1 cellular context compared by ENCODE assay signal in the genomic region with DNA sequence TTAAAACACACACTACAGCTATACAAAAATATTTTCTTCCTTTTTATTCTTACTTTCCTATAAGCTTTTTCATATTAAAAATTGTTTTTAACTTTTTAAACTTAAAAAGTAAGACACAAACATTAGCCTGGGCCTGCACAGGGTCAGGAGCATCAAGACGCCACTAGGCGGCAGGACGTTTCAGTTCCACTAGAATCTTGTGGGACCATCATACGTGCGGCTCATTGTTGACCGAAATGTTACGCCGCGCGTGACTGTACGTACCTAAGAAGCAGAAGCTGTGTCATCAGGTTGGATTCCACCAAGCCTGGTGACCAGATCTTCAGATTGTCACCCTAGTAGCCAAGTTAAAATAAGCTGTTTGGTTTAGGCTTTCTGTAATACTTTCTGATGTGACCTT.
TF ChIP-seq lines count a peak whose summit lies in the region.

No MANE protein-coding gene starts in this region.

TF ChIP-seq in GM12878, 131 proteins besides CTCF, POLR2A, EP300 and RAD21 (continued from another document):
- TF ChIP-seq SUZ12 (IDR thresholded peaks at IDR 0.05; ENCODE audit: unreplicated experiment) (no peak), PAX8 (IDR thresholded peaks at IDR 0.05) (no peak), EZH2 (IDR thresholded peaks at IDR 0.05; ENCODE audit: borderline replicate concordance, control insufficient read depth, low read depth, low read length) (no peak), ZNF274 (IDR thresholded peaks at IDR 0.05; ENCODE audit: insufficient read depth, insufficient read length) (no peak), NFIC (IDR thresholded peaks at IDR 0.05; ENCODE audit: low read depth, low read length) (no peak), TCF7 (IDR thresholded peaks at IDR 0.05; ENCODE audit: borderline replicate concordance) (no peak), TAF1 (IDR thresholded peaks at IDR 0.05; ENCODE audit: borderline replicate concordance, low read depth, low read length) (no peak), WRNIP1 (IDR thresholded peaks at IDR 0.05; ENCODE audit: borderline replicate concordance, low read depth, low read length) (no peak), GATAD2B (conservative IDR thresholded peaks at IDR 0.05; ENCODE audit: low read depth) (no peak), CHD1 (IDR thresholded peaks at IDR 0.05; ENCODE audit: low read depth, low read length) (no peak), STAT1 (conservative IDR thresholded peaks at IDR 0.05) (no peak), LARP7 (IDR thresholded peaks at IDR 0.05) (no peak)
- TF ChIP-seq, protein P1, sequence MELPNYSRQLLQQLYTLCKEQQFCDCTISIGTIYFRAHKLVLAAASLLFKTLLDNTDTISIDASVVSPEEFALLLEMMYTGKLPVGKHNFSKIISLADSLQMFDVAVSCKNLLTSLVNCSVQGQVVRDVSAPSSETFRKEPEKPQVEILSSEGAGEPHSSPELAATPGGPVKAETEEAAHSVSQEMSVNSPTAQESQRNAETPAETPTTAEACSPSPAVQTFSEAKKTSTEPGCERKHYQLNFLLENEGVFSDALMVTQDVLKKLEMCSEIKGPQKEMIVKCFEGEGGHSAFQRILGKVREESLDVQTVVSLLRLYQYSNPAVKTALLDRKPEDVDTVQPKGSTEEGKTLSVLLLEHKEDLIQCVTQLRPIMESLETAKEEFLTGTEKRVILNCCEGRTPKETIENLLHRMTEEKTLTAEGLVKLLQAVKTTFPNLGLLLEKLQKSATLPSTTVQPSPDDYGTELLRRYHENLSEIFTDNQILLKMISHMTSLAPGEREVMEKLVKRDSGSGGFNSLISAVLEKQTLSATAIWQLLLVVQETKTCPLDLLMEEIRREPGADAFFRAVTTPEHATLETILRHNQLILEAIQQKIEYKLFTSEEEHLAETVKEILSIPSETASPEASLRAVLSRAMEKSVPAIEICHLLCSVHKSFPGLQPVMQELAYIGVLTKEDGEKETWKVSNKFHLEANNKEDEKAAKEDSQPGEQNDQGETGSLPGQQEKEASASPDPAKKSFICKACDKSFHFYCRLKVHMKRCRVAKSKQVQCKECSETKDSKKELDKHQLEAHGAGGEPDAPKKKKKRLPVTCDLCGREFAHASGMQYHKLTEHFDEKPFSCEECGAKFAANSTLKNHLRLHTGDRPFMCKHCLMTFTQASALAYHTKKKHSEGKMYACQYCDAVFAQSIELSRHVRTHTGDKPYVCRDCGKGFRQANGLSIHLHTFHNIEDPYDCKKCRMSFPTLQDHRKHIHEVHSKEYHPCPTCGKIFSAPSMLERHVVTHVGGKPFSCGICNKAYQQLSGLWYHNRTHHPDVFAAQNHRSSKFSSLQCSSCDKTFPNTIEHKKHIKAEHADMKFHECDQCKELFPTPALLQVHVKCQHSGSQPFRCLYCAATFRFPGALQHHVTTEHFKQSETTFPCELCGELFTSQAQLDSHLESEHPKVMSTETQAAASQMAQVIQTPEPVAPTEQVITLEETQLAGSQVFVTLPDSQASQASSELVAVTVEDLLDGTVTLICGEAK (IDR thresholded peaks at IDR 0.05; ENCODE audit: borderline replicate concordance): no peak
- TF ChIP-seq, protein P2, sequence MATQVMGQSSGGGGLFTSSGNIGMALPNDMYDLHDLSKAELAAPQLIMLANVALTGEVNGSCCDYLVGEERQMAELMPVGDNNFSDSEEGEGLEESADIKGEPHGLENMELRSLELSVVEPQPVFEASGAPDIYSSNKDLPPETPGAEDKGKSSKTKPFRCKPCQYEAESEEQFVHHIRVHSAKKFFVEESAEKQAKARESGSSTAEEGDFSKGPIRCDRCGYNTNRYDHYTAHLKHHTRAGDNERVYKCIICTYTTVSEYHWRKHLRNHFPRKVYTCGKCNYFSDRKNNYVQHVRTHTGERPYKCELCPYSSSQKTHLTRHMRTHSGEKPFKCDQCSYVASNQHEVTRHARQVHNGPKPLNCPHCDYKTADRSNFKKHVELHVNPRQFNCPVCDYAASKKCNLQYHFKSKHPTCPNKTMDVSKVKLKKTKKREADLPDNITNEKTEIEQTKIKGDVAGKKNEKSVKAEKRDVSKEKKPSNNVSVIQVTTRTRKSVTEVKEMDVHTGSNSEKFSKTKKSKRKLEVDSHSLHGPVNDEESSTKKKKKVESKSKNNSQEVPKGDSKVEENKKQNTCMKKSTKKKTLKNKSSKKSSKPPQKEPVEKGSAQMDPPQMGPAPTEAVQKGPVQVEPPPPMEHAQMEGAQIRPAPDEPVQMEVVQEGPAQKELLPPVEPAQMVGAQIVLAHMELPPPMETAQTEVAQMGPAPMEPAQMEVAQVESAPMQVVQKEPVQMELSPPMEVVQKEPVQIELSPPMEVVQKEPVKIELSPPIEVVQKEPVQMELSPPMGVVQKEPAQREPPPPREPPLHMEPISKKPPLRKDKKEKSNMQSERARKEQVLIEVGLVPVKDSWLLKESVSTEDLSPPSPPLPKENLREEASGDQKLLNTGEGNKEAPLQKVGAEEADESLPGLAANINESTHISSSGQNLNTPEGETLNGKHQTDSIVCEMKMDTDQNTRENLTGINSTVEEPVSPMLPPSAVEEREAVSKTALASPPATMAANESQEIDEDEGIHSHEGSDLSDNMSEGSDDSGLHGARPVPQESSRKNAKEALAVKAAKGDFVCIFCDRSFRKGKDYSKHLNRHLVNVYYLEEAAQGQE (IDR thresholded peaks at IDR 0.05; ENCODE audit: low read depth, low read length): no peak
